ENCODE assay signal across 1 cellular context in the genomic region with DNA sequence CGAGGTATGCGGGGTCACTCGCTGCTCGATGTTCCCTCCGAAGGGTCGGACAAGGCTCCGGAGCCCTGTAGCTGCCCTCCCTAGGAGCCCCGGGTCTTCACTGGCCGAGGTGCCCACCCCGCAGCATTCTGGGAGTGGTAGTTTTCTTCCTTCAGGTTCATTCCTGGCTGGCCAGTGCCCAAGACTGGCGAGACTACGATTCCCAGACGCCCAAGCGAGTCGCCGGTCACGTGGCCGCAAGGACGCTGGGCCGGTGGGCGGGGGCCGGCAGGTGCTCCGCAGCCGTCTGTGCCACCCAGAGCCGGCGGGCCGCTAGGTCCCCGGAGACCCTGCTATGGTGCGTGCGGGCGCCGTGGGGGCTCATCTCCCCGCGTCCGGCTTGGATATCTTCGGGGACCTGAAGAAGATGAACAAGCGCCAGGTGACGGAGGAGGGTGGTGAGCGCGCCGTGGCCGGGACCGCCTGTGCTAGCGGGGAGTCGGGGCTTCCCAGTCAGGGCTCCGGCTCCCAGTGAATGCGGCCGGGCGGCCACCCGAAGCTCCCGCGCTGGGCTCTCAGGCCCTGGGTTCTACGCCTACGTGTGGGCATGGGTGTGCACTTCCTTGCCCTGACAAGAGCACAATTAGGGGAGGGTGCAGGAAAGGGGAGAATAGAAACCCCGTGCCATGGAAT.
TF ChIP-seq lines count a peak whose summit lies in the region.

A gene (plus strand): TSS at position 270 of the 672 bp plus-strand sequence. CDS start 65 bp downstream, at position 335.

TF ChIP-seq in HEK293, 187 proteins besides CTCF, POLR2A, EP300 and RAD21 (continued from another document):
- TF ChIP-seq, protein P1, sequence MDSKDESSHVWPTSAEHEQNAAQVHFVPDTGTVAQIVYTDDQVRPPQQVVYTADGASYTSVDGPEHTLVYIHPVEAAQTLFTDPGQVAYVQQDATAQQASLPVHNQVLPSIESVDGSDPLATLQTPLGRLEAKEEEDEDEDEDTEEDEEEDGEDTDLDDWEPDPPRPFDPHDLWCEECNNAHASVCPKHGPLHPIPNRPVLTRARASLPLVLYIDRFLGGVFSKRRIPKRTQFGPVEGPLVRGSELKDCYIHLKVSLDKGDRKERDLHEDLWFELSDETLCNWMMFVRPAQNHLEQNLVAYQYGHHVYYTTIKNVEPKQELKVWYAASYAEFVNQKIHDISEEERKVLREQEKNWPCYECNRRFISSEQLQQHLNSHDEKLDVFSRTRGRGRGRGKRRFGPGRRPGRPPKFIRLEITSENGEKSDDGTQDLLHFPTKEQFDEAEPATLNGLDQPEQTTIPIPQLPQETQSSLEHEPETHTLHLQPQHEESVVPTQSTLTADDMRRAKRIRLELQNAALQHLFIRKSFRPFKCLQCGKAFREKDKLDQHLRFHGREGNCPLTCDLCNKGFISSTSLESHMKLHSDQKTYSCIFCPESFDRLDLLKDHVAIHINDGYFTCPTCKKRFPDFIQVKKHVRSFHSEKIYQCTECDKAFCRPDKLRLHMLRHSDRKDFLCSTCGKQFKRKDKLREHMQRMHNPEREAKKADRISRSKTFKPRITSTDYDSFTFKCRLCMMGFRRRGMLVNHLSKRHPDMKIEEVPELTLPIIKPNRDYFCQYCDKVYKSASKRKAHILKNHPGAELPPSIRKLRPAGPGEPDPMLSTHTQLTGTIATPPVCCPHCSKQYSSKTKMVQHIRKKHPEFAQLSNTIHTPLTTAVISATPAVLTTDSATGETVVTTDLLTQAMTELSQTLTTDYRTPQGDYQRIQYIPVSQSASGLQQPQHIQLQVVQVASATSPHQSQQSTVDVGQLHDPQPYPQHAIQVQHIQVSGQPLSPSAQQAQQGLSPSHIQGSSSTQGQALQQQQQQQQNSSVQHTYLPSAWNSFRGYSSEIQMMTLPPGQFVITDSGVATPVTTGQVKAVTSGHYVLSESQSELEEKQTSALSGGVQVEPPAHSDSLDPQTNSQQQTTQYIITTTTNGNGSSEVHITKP (tag by site-specific recombination; IDR thresholded peaks at IDR 0.05), result peak; percentile 59
- TF ChIP-seq ZFHX2 (tag by site-specific recombination; conservative IDR thresholded peaks at IDR 0.05), result peak; percentile 83
- 0 out of 2 replicates have a peak, but pooled peaks have one; percentile 20 for TF ChIP-seq ZNF600 (tag by site-specific recombination; IDR thresholded peaks at IDR 0.05)
- peak; percentile 71 for TF ChIP-seq ZBTB20 (tag by site-specific recombination; IDR thresholded peaks at IDR 0.05)
- TF ChIP-seq ZNF747 (tag by site-specific recombination; IDR thresholded peaks at IDR 0.05), result no peak
- no peak for TF ChIP-seq ZNF548 (tag by site-specific recombination; IDR thresholded peaks at IDR 0.05)
- peak; percentile 89 for TF ChIP-seq ZXDB (tag by site-specific recombination; IDR thresholded peaks at IDR 0.05)
- TF ChIP-seq, protein P2, sequence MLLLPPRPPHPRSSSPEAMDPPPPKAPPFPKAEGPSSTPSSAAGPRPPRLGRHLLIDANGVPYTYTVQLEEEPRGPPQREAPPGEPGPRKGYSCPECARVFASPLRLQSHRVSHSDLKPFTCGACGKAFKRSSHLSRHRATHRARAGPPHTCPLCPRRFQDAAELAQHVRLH (tag by site-specific recombination; IDR thresholded peaks at IDR 0.05), result peak; percentile 11; the same call in 1 of the 2 replicates
- peak; percentile 81 for TF ChIP-seq GLIS2 (tag by site-specific recombination; IDR thresholded peaks at IDR 0.05)
- TF ChIP-seq ZEB2 (tag by site-specific recombination; IDR thresholded peaks at IDR 0.05), result peak; percentile 55; the same call in 1 of the 2 replicates
- TF ChIP-seq, protein P3, sequence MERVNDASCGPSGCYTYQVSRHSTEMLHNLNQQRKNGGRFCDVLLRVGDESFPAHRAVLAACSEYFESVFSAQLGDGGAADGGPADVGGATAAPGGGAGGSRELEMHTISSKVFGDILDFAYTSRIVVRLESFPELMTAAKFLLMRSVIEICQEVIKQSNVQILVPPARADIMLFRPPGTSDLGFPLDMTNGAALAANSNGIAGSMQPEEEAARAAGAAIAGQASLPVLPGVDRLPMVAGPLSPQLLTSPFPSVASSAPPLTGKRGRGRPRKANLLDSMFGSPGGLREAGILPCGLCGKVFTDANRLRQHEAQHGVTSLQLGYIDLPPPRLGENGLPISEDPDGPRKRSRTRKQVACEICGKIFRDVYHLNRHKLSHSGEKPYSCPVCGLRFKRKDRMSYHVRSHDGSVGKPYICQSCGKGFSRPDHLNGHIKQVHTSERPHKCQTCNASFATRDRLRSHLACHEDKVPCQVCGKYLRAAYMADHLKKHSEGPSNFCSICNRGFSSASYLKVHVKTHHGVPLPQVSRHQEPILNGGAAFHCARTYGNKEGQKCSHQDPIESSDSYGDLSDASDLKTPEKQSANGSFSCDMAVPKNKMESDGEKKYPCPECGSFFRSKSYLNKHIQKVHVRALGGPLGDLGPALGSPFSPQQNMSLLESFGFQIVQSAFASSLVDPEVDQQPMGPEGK (tag by site-specific recombination; IDR thresholded peaks at IDR 0.05), result peak; percentile 79; the same call in 1 of the 2 replicates
- TF ChIP-seq GLIS1 (tag by site-specific recombination; IDR thresholded peaks at IDR 0.05), result peak; percentile 57
- TF ChIP-seq ZNF335 (tag by site-specific recombination; conservative IDR thresholded peaks at IDR 0.05), result peak; percentile 100
- TF ChIP-seq ZFP69B (tag by site-specific recombination; IDR thresholded peaks at IDR 0.05), result 0 out of 2 replicates have a peak, but pooled peaks have one; percentile 6
- TF ChIP-seq SP2 (tag by site-specific recombination; IDR thresholded peaks at IDR 0.05), result peak; percentile 73
- TF ChIP-seq, protein P4, sequence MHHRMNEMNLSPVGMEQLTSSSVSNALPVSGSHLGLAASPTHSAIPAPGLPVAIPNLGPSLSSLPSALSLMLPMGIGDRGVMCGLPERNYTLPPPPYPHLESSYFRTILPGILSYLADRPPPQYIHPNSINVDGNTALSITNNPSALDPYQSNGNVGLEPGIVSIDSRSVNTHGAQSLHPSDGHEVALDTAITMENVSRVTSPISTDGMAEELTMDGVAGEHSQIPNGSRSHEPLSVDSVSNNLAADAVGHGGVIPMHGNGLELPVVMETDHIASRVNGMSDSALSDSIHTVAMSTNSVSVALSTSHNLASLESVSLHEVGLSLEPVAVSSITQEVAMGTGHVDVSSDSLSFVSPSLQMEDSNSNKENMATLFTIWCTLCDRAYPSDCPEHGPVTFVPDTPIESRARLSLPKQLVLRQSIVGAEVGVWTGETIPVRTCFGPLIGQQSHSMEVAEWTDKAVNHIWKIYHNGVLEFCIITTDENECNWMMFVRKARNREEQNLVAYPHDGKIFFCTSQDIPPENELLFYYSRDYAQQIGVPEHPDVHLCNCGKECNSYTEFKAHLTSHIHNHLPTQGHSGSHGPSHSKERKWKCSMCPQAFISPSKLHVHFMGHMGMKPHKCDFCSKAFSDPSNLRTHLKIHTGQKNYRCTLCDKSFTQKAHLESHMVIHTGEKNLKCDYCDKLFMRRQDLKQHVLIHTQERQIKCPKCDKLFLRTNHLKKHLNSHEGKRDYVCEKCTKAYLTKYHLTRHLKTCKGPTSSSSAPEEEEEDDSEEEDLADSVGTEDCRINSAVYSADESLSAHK (tag by site-specific recombination; IDR thresholded peaks at IDR 0.05), result peak; percentile 48; the same call in 1 of the 2 replicates
- TF ChIP-seq, protein P5, sequence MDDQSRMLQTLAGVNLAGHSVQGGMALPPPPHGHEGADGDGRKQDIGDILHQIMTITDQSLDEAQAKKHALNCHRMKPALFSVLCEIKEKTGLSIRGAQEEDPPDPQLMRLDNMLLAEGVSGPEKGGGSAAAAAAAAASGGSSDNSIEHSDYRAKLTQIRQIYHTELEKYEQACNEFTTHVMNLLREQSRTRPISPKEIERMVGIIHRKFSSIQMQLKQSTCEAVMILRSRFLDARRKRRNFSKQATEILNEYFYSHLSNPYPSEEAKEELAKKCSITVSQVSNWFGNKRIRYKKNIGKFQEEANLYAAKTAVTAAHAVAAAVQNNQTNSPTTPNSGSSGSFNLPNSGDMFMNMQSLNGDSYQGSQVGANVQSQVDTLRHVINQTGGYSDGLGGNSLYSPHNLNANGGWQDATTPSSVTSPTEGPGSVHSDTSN (CRISPR knock-in tag; IDR thresholded peaks at IDR 0.05), result peak; percentile 50; the same call in 1 of the 2 replicates
- peak; percentile 90 for TF ChIP-seq SP3 (tag by site-specific recombination; IDR thresholded peaks at IDR 0.05)
- TF ChIP-seq, protein P6, sequence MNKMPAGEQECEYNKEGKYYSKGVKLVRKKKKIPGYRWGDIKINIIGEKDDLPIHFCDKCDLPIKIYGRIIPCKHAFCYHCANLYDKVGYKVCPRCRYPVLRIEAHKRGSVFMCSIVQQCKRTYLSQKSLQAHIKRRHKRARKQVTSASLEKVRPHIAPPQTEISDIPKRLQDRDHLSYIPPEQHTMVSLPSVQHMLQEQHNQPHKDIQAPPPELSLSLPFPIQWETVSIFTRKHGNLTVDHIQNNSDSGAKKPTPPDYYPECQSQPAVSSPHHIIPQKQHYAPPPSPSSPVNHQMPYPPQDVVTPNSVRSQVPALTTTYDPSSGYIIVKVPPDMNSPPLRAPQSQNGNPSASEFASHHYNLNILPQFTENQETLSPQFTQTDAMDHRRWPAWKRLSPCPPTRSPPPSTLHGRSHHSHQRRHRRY (tag by site-specific recombination; IDR thresholded peaks at IDR 0.05), result no peak
- peak; percentile 56 for TF ChIP-seq KLF1 (tag by site-specific recombination; IDR thresholded peaks at IDR 0.05)
- TF ChIP-seq, protein P7, sequence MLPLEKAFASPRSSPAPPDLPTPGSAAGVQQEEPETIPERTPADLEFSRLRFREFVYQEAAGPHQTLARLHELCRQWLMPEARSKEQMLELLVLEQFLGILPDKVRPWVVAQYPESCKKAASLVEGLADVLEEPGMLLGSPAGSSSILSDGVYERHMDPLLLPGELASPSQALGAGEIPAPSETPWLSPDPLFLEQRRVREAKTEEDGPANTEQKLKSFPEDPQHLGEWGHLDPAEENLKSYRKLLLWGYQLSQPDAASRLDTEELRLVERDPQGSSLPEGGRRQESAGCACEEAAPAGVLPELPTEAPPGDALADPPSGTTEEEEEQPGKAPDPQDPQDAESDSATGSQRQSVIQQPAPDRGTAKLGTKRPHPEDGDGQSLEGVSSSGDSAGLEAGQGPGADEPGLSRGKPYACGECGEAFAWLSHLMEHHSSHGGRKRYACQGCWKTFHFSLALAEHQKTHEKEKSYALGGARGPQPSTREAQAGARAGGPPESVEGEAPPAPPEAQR (tag by site-specific recombination; IDR thresholded peaks at IDR 0.05), result 0 out of 2 replicates have a peak, but pooled peaks have one; percentile 27
